20 cellular contexts compared by ENCODE assay signal in genomic region chr2:238915196-238915595, GRCh38.
DNase-seq lines count a peak whose midpoint lies in the region; ATAC-seq and TF ChIP-seq lines count a peak whose summit lies in the region.
"Had no signal": no experiment of that assay in that cellular context is flagged by ENCODE, and none has a peak within 500 bp of the region (broad histone marks: within the 10 kb centered on the region; RNA-seq: fewer than 3 reads in every experiment).

No MANE protein-coding gene starts in this region.

- TF ChIP-seq CTCF in IMR-90 (conservative IDR thresholded peaks at IDR 0.05; ENCODE audit: low read depth, low read length): no peak
- TF ChIP-seq CTCF in fibroblast of pulmonary artery (IDR thresholded peaks at IDR 0.05; ENCODE audit: low read length, missing control alignments): no peak
- TF ChIP-seq CTCF in spleen (IDR thresholded peaks at IDR 0.05 in 8 of 11, conservative IDR thresholded peaks at IDR 0.05 in 3 of 11): no peak

- H3K23ac ChIP-seq in IMR-90 (ENCODE audit: low read depth, low read length): no peak overlapping the region

- H3K4me3 ChIP-seq in IMR-90 (ENCODE audit: insufficient read depth, low read depth, low read length) (no peak overlapping the region), fibroblast of pulmonary artery (replicated peaks; ENCODE audit: low read depth, low read length) (no peak overlapping the region), spleen (no peak overlapping the region)

- no peak for ATAC-seq in IMR-90 (ENCODE audit: low read depth)
- no peak for ATAC-seq in GM21825 (IDR thresholded peaks at IDR 0.05; ENCODE audit: unreplicated experiment)
- no peak for ATAC-seq in HG02642 (IDR thresholded peaks at IDR 0.05; ENCODE audit: poor library complexity, unreplicated experiment)
- ATAC-seq: Panc1 had no signal

- peak overlapping the region; percentile 49 for H2AK5ac ChIP-seq in IMR-90 (ENCODE audit: low read depth, low read length)

- peak overlapping the region; percentile 27 for H2BK20ac ChIP-seq in IMR-90 (ENCODE audit: low read depth, low read length)

- H2BK15ac ChIP-seq in IMR-90 (ENCODE audit: low read depth, low read length): peak overlapping the region; percentile 61; the same call in 1 of the 3 replicates

- peak overlapping the region; percentile 79 for H2AK9ac ChIP-seq in IMR-90 (replicated peaks; ENCODE audit: low read depth, low read length, poor library complexity)

- peaks cover 0 to 18% of the 10 kb centered on the region in 2 experiments; a peak in 2 of 4 replicates for H3K79me1 ChIP-seq in IMR-90 (ENCODE audit: low read depth in 1 of 2, low read length in 2 of 2)

- H3K27me3 ChIP-seq in IMR-90 (ENCODE audit: control insufficient read depth, insufficient read depth, low read length) (no peaks in the 10 kb centered on the region), spleen (replicated peaks in 1 of 7) (peaks cover 0 to 43% (median 0%) of the 10 kb centered on the region in 7 donors)

- H3K4me1 ChIP-seq in IMR-90 (ENCODE audit: control insufficient read depth, insufficient read depth, low read length): peaks cover 8% of the 10 kb centered on the region
- H3K4me1 ChIP-seq in spleen: no peaks in the 10 kb centered on the region

- peak overlapping the region; percentile 6 for H3K14ac ChIP-seq in IMR-90 (replicated peaks; ENCODE audit: low read depth, low read length)

- peak overlapping the region; percentile 7 for H3K4ac ChIP-seq in IMR-90 (ENCODE audit: low read depth, low read length)

- no peak overlapping the region for H3K56ac ChIP-seq in IMR-90 (ENCODE audit: extremely low read depth, insufficient read depth, low read length)

- H3K4me2 ChIP-seq in IMR-90 (ENCODE audit: low read depth, low read length): no peak overlapping the region
- H3K4me2 ChIP-seq: KMS-11 had no signal

- H3K18ac ChIP-seq in IMR-90 (ENCODE audit: low read depth, low read length): peak overlapping the region; percentile 12; the same call in 1 of the 2 replicates

- peak overlapping the region; percentile 17 for H2AFZ ChIP-seq in IMR-90 (replicated peaks; ENCODE audit: low read length, poor library complexity)

- POLR2A ChIA-PET in IMR-90 (lab: Charles Lee; ENCODE audit: unreplicated experiment): no interaction called here

- TF ChIP-seq RAD21 in IMR-90 (IDR thresholded peaks at IDR 0.05; ENCODE audit: low read length): no peak

- intact Hi-C loops in IMR-90 (cut with micrococcal nuclease) (no loop called here), spleen (cut with DNase I; ENCODE audit: low total_unique reads) (no loop called here)

- peak overlapping the region; percentile 44 to 91; a peak in 1 of 4 replicates for H4K8ac ChIP-seq in IMR-90 (ENCODE audit: low read depth in 2 of 2, low read length in 2 of 2)

- H4K91ac ChIP-seq in IMR-90 (ENCODE audit: insufficient read depth, low read depth, low read length): peak overlapping the region; percentile 78

- no peak overlapping the region for H2BK5ac ChIP-seq in IMR-90 (ENCODE audit: low read depth, low read length, poor library complexity, severe bottlenecking)

- WGBS in IMR-90 (ENCODE audit: extremely low coverage in 2 of 2, insufficient read length in 1 of 2), 2 experiments: 100% methylated on average over 1 of the region's 9 CpGs; no CpG with 5 or more reads in 1 of the 2 experiments
- 68 to 79% (median 73%) methylated on average over 9 of the region's 9 CpGs for WGBS in spleen, 5 donors

- no peak overlapping the region for H3K9ac ChIP-seq in IMR-90 (ENCODE audit: low read depth, low read length)
- H3K9ac ChIP-seq: KMS-11 had no signal

- H3K9me1 ChIP-seq in IMR-90 (ENCODE audit: insufficient read depth, low read length): peaks cover 17% of the 10 kb centered on the region

- H4K5ac ChIP-seq in IMR-90 (ENCODE audit: low read depth, low read length): no peak overlapping the region

- peak overlapping the region; percentile 36 for H2BK120ac ChIP-seq in IMR-90 (ENCODE audit: low read depth, low read length)

- TF ChIP-seq POLR2A in IMR-90 (IDR thresholded peaks at IDR 0.05; ENCODE audit: low read depth, low read length): no peak
- TF ChIP-seq POLR2A in spleen (IDR thresholded peaks at IDR 0.05): no peak

- in situ Hi-C loops in IMR-90 (cut with MboI; ENCODE audit: low sequenced_read_pairs): no loop called here

- H3K36me3 ChIP-seq in IMR-90 (ENCODE audit: control insufficient read depth, insufficient read depth, low read length): peaks cover 23% of the 10 kb centered on the region
- no peaks in the 10 kb centered on the region for H3K36me3 ChIP-seq in spleen

- H4K20me1 ChIP-seq in IMR-90 (ENCODE audit: insufficient read depth, low read length): no peaks in the 10 kb centered on the region

- peaks cover 3% of the 10 kb centered on the region; the same call in 1 of the 2 replicates for H3K9me3 ChIP-seq in IMR-90 (ENCODE audit: control insufficient read depth, insufficient read depth, low read length)
- no peaks in the 10 kb centered on the region for H3K9me3 ChIP-seq in spleen

- BruUV-seq in IMR-90 (replicated peaks; lab: Mats Ljungman, UMichigan): no TSS peak

- peak; percentile 0 for DNase-seq in activated T-cell treated with anti-CD3 and anti-CD28 coated beads, Interleukin-2, amount 50 U/mL, for 1 hour
- no peak for DNase-seq in activated T-cell treated with anti-CD3 and anti-CD28 coated beads, Interleukin-2, amount 50 U/mL, for 48 hours
- no peak for DNase-seq in IMR-90
- peak; percentile 17 for DNase-seq in fibroblast of pulmonary artery (ENCODE audit: low read depth)
- peak; percentile 22 for DNase-seq in spleen
- no peak for DNase-seq in iPS-NIHi11 (ENCODE audit: low spot score)
- DNase-seq: 8988T; Calu3; CD4-positive, alpha-beta memory T cell; DMS53; GOT3; NCI-H1092; NCI-H146; NCI-H2081; NCI-H510A treated with DMSO at 0.1 percent for 48 hours; SHP77 had no signal

- CTCF ChIA-PET in IMR-90 (lab: Yijun Ruan, JAX): no interaction called here

- dilution Hi-C loops in IMR-90 (cut with HindIII; ENCODE audit: low sequenced_read_pairs, unreplicated experiment): no loop called here

- no peak overlapping the region; the same call in 1 of the 2 replicates for H3K27ac ChIP-seq in IMR-90 (ENCODE audit: insufficient read depth, low read length)
- no peak overlapping the region for H3K27ac ChIP-seq in spleen
- H3K27ac ChIP-seq: KMS-11 had no signal

TF ChIP-seq in IMR-90, 13 proteins besides CTCF, POLR2A, EP300 and RAD21:
- TF ChIP-seq MAZ (IDR thresholded peaks at IDR 0.05; ENCODE audit: borderline replicate concordance, low read depth, low read length): no peak
- TF ChIP-seq, protein P1, sequence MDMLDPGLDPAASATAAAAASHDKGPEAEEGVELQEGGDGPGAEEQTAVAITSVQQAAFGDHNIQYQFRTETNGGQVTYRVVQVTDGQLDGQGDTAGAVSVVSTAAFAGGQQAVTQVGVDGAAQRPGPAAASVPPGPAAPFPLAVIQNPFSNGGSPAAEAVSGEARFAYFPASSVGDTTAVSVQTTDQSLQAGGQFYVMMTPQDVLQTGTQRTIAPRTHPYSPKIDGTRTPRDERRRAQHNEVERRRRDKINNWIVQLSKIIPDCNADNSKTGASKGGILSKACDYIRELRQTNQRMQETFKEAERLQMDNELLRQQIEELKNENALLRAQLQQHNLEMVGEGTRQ (IDR thresholded peaks at IDR 0.05; ENCODE audit: low read depth, low read length): no peak
- no peak for TF ChIP-seq FOS (IDR thresholded peaks at IDR 0.05; ENCODE audit: low read depth, low read length)
- TF ChIP-seq, protein P2, sequence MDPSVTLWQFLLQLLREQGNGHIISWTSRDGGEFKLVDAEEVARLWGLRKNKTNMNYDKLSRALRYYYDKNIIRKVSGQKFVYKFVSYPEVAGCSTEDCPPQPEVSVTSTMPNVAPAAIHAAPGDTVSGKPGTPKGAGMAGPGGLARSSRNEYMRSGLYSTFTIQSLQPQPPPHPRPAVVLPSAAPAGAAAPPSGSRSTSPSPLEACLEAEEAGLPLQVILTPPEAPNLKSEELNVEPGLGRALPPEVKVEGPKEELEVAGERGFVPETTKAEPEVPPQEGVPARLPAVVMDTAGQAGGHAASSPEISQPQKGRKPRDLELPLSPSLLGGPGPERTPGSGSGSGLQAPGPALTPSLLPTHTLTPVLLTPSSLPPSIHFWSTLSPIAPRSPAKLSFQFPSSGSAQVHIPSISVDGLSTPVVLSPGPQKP (IDR thresholded peaks at IDR 0.05; ENCODE audit: borderline replicate concordance, low read depth, low read length): no peak
- no peak for TF ChIP-seq NFE2L2 (IDR thresholded peaks at IDR 0.05; ENCODE audit: low read depth, low read length)
- no peak for TF ChIP-seq BHLHE40 (IDR thresholded peaks at IDR 0.05; ENCODE audit: low read depth, low read length)
- no peak for TF ChIP-seq CHD1 (IDR thresholded peaks at IDR 0.05; ENCODE audit: low read depth, low read length)
- TF ChIP-seq MXI1 (IDR thresholded peaks at IDR 0.05; ENCODE audit: borderline replicate concordance, low read depth, low read length): no peak
- no peak for TF ChIP-seq CEBPB (IDR thresholded peaks at IDR 0.05; ENCODE audit: low read depth, low read length)
- no peak for TF ChIP-seq SMC3 (IDR thresholded peaks at IDR 0.05; ENCODE audit: low read depth, low read length)
- TF ChIP-seq RCOR1 (IDR thresholded peaks at IDR 0.05; ENCODE audit: insufficient replicate concordance, low read length): no peak
- TF ChIP-seq RFX5 (IDR thresholded peaks at IDR 0.05; ENCODE audit: low read depth, low read length): no peak
- TF ChIP-seq MAFK (IDR thresholded peaks at IDR 0.05; ENCODE audit: low read depth, low read length): no peak
TF ChIP-seq in IMR-90: peak in this region for 0.

Comparison
In these comparisons a context has a peak if more than half of its experiments do, and no peak if none do; other contexts are left out.
1. DNase-seq: peak in activated T-cell treated with anti-CD3 and anti-CD28 coated beads, Interleukin-2, amount 50 U/mL, for 1 hour (single experiment), fibroblast of pulmonary artery (single experiment) and spleen (single experiment); none in activated T-cell treated with anti-CD3 and anti-CD28 coated beads, Interleukin-2, amount 50 U/mL, for 48 hours (0 of 2), IMR-90 (single experiment) and iPS-NIHi11 (single experiment).